In genomic region chr11:117037952-117038350, GRCh38 we compare ENCODE assay signal across 11 cellular contexts.
DNase-seq lines count a peak whose midpoint lies in the region; ATAC-seq, FAIRE-seq and TF ChIP-seq lines count a peak whose summit lies in the region.
"Had no signal": no experiment of that assay in that cellular context is flagged by ENCODE, and none has a peak within 500 bp of the region (broad histone marks: within the 10 kb centered on the region; RNA-seq: fewer than 3 reads in every experiment).

No MANE protein-coding gene starts in this region.

- WGBS in K562 (ENCODE audit: insufficient coverage, low coverage, missing lambda C conversion rate): 47% methylated on average over 1 of the region's 1 CpG
- WGBS in adrenal gland, 4 donors: 80 to 87% (median 84%) methylated on average over 1 of the region's 1 CpG

- intact Hi-C loops in K562 (cut with micrococcal nuclease): no loop called here
- intact Hi-C loops in adrenal gland (cut with DNase I): loop anchor here in 1 of 2 donors (10.0 kb wide), 1 partner anchor 57 kb away; the partner anchor contains the start of gene SIK3

- H3K27ac ChIP-seq in DND-41 (ENCODE audit: low read length) (peak overlapping the region; percentile 76), K562 (ENCODE audit: extremely low read depth, low read depth, low read length) (no peak overlapping the region; the same call in 2 of the 3 replicates), adrenal gland (peak overlapping the region in 1 of 5 donors; percentile 64)
- H3K27ac ChIP-seq: ascending aorta had no signal

- TF ChIP-seq CTCF in DND-41 (IDR thresholded peaks at IDR 0.05; ENCODE audit: borderline replicate concordance, extremely low read depth, low read length, poor library complexity, severe bottlenecking) (no peak), K562 (IDR thresholded peaks at IDR 0.05 in 2 of 3, conservative IDR thresholded peaks at IDR 0.05 in 1 of 3; ENCODE audit: insufficient read depth in 2 of 3, low read depth in 1 of 3, low read length in 3 of 3) (no peak), adrenal gland (IDR thresholded peaks at IDR 0.05) (no peak)

- TF ChIP-seq POLR2A in K562 (conservative IDR thresholded peaks at IDR 0.05) (no peak), adrenal gland (IDR thresholded peaks at IDR 0.05) (no peak)

- DNase-seq in DND-41 (no peak), NCI-H526 treated with DMSO at 0.1 percent for 48 hours (lab: John Stamatoyannopoulos, UW) (peak; percentile 57), K562 (ENCODE audit: extremely low read depth in 1 of 4, low spot score in 3 of 4) (no peak), NCI-H2227 (lab: John Stamatoyannopoulos, UW; ENCODE audit: unreplicated experiment) (no peak), dedifferentiated amniotic fluid mesenchymal stem cell (ENCODE audit: extremely low spot score) (no peak), adrenal gland (no peak)
- no peak for DNase-seq in natural killer cell treated with Interleukin-12 subunit alpha and Interleukin-12 subunit beta and Interleukin-15 and Interleukin-18, amount 100 ng/mL, for 72 hours (ENCODE audit: low spot score)
- DNase-seq: NCI-H510A treated with DMSO at 0.1 percent for 48 hours had no signal

- peaks cover 45 to 47% of the 10 kb centered on the region in 2 donors for H3K4me1 Mint-ChIP-seq in natural killer cell treated with Interleukin-12 subunit alpha and Interleukin-12 subunit beta and Interleukin-15 and Interleukin-18, amount 100 ng/mL, for 72 hours (ENCODE audit: low read depth in 2 of 2)

- no peaks in the 10 kb centered on the region for H3K36me3 Mint-ChIP-seq in natural killer cell treated with Interleukin-12 subunit alpha and Interleukin-12 subunit beta and Interleukin-15 and Interleukin-18, amount 100 ng/mL, for 72 hours

- H4K20me1 ChIP-seq in DND-41 (ENCODE audit: insufficient read depth, low read length) (peaks cover 19% of the 10 kb centered on the region; the same call in 1 of the 2 replicates), K562 (replicated peaks; ENCODE audit: control insufficient read depth, insufficient read depth, low read length) (peaks cover 6% of the 10 kb centered on the region; the same call in 1 of the 2 replicates)

- ATAC-seq in DND-41 (ENCODE audit: insufficient read depth, low read depth): peak; percentile 43
- ATAC-seq in K562: peak; percentile 47; the same call in 2 of the 3 replicates
- no peak for ATAC-seq in natural killer cell treated with Interleukin-12 subunit alpha and Interleukin-12 subunit beta and Interleukin-15 and Interleukin-18, amount 100 ng/mL, for 72 hours

- no peaks in the 10 kb centered on the region for H3K27me3 Mint-ChIP-seq in natural killer cell treated with Interleukin-12 subunit alpha and Interleukin-12 subunit beta and Interleukin-15 and Interleukin-18, amount 100 ng/mL, for 72 hours

- FAIRE-seq in K562 (lab: Jason Lieb, UNC): no peak
- FAIRE-seq: endometrium had no signal

- CTCF ChIA-PET in K562 (lab: Yijun Ruan, JAX; ENCODE audit: low intra/inter-chr PET ratio): no interaction called here

- no peaks in the 10 kb centered on the region for H3K9me1 ChIP-seq in K562 (ENCODE audit: control insufficient read depth, insufficient read depth, low read length)

- no peak for TF ChIP-seq EP300 in K562 (IDR thresholded peaks at IDR 0.05; ENCODE audit: low read length)

- no TSS peak for BruUV-seq in K562 (replicated peaks; lab: Mats Ljungman, UMichigan)

- H3K4me3 Mint-ChIP-seq in natural killer cell treated with Interleukin-12 subunit alpha and Interleukin-12 subunit beta and Interleukin-15 and Interleukin-18, amount 100 ng/mL, for 72 hours: no peak overlapping the region
- H3K4me3 Mint-ChIP-seq: neural crest cell had no signal

- no peak overlapping the region for H3K9ac ChIP-seq in DND-41 (ENCODE audit: low read depth, low read length)
- H3K9ac ChIP-seq in K562 (ENCODE audit: insufficient read depth in 1 of 2, low read depth in 2 of 2, low read length in 2 of 2): no peak overlapping the region

- peak overlapping the region; percentile 35 for H3K4me2 ChIP-seq in DND-41 (ENCODE audit: insufficient read depth, low read length)
- H3K4me2 ChIP-seq in K562 (ENCODE audit: insufficient read depth, low read length): no peak overlapping the region

- H3K4me3 ChIP-seq in DND-41 (ENCODE audit: low read depth in 1 of 2, low read length in 2 of 2) (no peak overlapping the region), K562 (no peak overlapping the region), adrenal gland (no peak overlapping the region)
- H3K4me3 ChIP-seq: ascending aorta had no signal

- H3K36me3 ChIP-seq in DND-41 (ENCODE audit: insufficient read depth, low read length): no peaks in the 10 kb centered on the region
- no peaks in the 10 kb centered on the region for H3K36me3 ChIP-seq in K562 (ENCODE audit: control insufficient read depth, insufficient read depth, low read length)
- no peaks in the 10 kb centered on the region for H3K36me3 ChIP-seq in adrenal gland (replicated peaks in 1 of 2)
- H3K36me3 ChIP-seq: ascending aorta had no signal

- H3K9me3 ChIP-seq in DND-41 (ENCODE audit: insufficient read depth, low read length, severe bottlenecking) (no peaks in the 10 kb centered on the region), K562 (replicated peaks; ENCODE audit: control insufficient read depth, insufficient read depth, low read depth, low read length) (no peaks in the 10 kb centered on the region), adrenal gland (replicated peaks in 1 of 3) (no peaks in the 10 kb centered on the region)
- H3K9me3 ChIP-seq: ascending aorta had no signal

- H3K27ac Mint-ChIP-seq in natural killer cell treated with Interleukin-12 subunit alpha and Interleukin-12 subunit beta and Interleukin-15 and Interleukin-18, amount 100 ng/mL, for 72 hours: peak overlapping the region; percentile 4 to 32

- H3K27me3 ChIP-seq in DND-41 (ENCODE audit: insufficient read depth, low read length, poor library complexity) (no peaks in the 10 kb centered on the region), K562 (ENCODE audit: control insufficient read depth in 2 of 2, insufficient read depth in 2 of 2, low read length in 2 of 2) (no peaks in the 10 kb centered on the region), adrenal gland (no peaks in the 10 kb centered on the region)
- H3K27me3 ChIP-seq: ascending aorta had no signal

- H3K4me1 ChIP-seq in DND-41 (ENCODE audit: insufficient read depth, low read length) (peaks cover 32% of the 10 kb centered on the region), K562 (replicated peaks in 1 of 2; ENCODE audit: control insufficient read depth in 2 of 2, insufficient read depth in 2 of 2, low read length in 2 of 2) (peaks cover 0 to 20% of the 10 kb centered on the region in 2 experiments; a peak in 3 of 5 replicates), adrenal gland (replicated peaks in 1 of 2) (peaks cover 17 to 44% of the 10 kb centered on the region in 2 donors)

- POLR2A ChIA-PET in K562 (lab: Yijun Ruan, JAX): no interaction called here

- H3K79me2 ChIP-seq in DND-41 (ENCODE audit: insufficient read depth, low read length) (peaks cover 40% of the 10 kb centered on the region), K562 (ENCODE audit: control insufficient read depth, insufficient read depth, low read length) (peaks cover 43% of the 10 kb centered on the region)

- no peak for TF ChIP-seq RAD21 in K562 (CRISPR knock-in tag; conservative IDR thresholded peaks at IDR 0.05 in 1 of 2, IDR thresholded peaks at IDR 0.05 in 1 of 2)

- in situ Hi-C loops in K562 (cut with MboI): no loop called here

- H2AFZ ChIP-seq in DND-41 (ENCODE audit: low read depth, low read length): no peak overlapping the region
- no peak overlapping the region for H2AFZ ChIP-seq in K562 (ENCODE audit: low read depth, low read length)

- H3K9me3 Mint-ChIP-seq in natural killer cell treated with Interleukin-12 subunit alpha and Interleukin-12 subunit beta and Interleukin-15 and Interleukin-18, amount 100 ng/mL, for 72 hours: no peaks in the 10 kb centered on the region
- H3K9me3 Mint-ChIP-seq: neural crest cell had no signal

TF ChIP-seq in K562, 482 proteins besides CTCF, POLR2A, EP300 and RAD21:
- TF ChIP-seq DACH1 (IDR thresholded peaks at IDR 0.05; ENCODE audit: partially characterized antibody): no peak
- TF ChIP-seq ZBTB11 (CRISPR knock-in tag; IDR thresholded peaks at IDR 0.05): no peak
- no peak for TF ChIP-seq MXD1 (CRISPR knock-in tag; IDR thresholded peaks at IDR 0.05; ENCODE audit: borderline replicate concordance, poor library complexity, severe bottlenecking)
- no peak for TF ChIP-seq RNF2 (IDR thresholded peaks at IDR 0.05)
- TF ChIP-seq NUFIP1 (IDR thresholded peaks at IDR 0.05; ENCODE audit: partially characterized antibody): no peak
- no peak for TF ChIP-seq RFX1 (IDR thresholded peaks at IDR 0.05)

Comparison
In these comparisons a context has a peak if more than half of its experiments do, and no peak if none do; other contexts are left out.
1. ATAC-seq: peak in DND-41 (single experiment) and K562 (single experiment); none in natural killer cell treated with Interleukin-12 subunit alpha and Interleukin-12 subunit beta and Interleukin-15 and Interleukin-18, amount 100 ng/mL, for 72 hours (0 of 2).